ENCODE assay signal across 23 cellular contexts in the genomic region with DNA sequence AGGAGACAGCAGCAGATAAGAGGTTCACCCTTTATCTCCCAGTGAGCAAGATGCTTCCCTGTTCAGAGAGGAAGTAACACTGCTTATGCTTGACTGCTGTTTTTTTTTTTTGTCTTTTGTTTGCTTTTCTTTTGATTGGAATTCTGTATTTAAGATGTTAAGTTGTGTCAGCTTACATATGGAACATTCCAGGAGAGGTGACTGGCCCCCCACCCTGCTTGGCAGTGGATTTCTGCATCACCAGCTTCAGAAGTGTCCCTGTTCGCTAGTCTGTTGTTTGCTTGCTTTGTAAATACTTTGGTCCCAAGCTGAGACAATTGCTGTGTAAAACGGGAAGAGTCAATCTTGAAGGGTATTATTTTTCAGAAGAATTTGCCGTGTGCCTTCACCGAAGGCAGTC. TPM values are rescaled to one million over a fixed set of nuclear protein-coding genes. Genes with fewer than 3 reads are reported as not detected.
A peak's percentile ranks its signal among the peaks of the same experiment; 100 is the strongest.
DNase-seq lines count a peak whose midpoint lies in the region; ATAC-seq, FAIRE-seq and TF ChIP-seq lines count a peak whose summit lies in the region.
"Had no signal": no experiment of that assay in that cellular context is flagged by ENCODE, and none has a peak within 500 bp of the region (broad histone marks: within the 10 kb centered on the region; RNA-seq: fewer than 3 reads in every experiment).

No MANE protein-coding gene starts in this region.

- H3K27me3 ChIP-seq in adipocyte (replicated peaks; ENCODE audit: control insufficient read depth, insufficient read depth, low read length) (no peaks in the 10 kb centered on the region), esophagus muscularis mucosa (no peaks in the 10 kb centered on the region)
- H3K27me3 ChIP-seq: BE2C, MG63 had no signal

- intact Hi-C loops in esophagus muscularis mucosa (cut with DNase I): no loop called here

- H3K36me3 ChIP-seq in adipocyte (ENCODE audit: control insufficient read depth, insufficient read depth, low read length, severe bottlenecking): peaks cover 3% of the 10 kb centered on the region
- H3K36me3 ChIP-seq in esophagus muscularis mucosa: peaks cover 11 to 40% (median 32%) of the 10 kb centered on the region in 4 donors
- H3K36me3 ChIP-seq: BE2C, MG63 had no signal

- FAIRE-seq in GM12892 (lab: Jason Lieb, UNC): no peak
- FAIRE-seq: G401.6, H54 had no signal

- H3K4me3 ChIP-seq in adipocyte (ENCODE audit: low read length): no peak overlapping the region
- no peak overlapping the region for H3K4me3 ChIP-seq in esophagus muscularis mucosa
- H3K4me3 ChIP-seq: MG63 had no signal

- no peaks in the 10 kb centered on the region for H3K4me1 ChIP-seq in adipocyte (ENCODE audit: control insufficient read depth, insufficient read depth, low read length)
- H3K4me1 ChIP-seq in esophagus muscularis mucosa: no peaks in the 10 kb centered on the region
- H3K4me1 ChIP-seq: BE2C had no signal

- peak; percentile 12 for DNase-seq in DMS53 (lab: John Stamatoyannopoulos, UW)
- DNase-seq in DMS53 treated with DMSO at 0.1 percent for 48 hours (lab: John Stamatoyannopoulos, UW; ENCODE audit: unreplicated experiment): no peak
- peak; percentile 3 for DNase-seq in adipocyte (ENCODE audit: low read depth)
- DNase-seq in erythroblast (lab: John Stamatoyannopoulos, UW): peak; percentile 3 to 31
- DNase-seq in AG20443 (ENCODE audit: low spot score): no peak
- no peak for DNase-seq in esophagus muscularis mucosa (ENCODE audit: extremely low spot score)
- no peak for DNase-seq in GM12892 (ENCODE audit: insufficient read length)
- DNase-seq: BE2C; Calu3; CD4-positive, alpha-beta memory T cell; DMS79 treated with DMSO at 0.1 percent for 48 hours; Karpas-422; NCI-H1105 treated with DMSO at 0.1 percent for 48 hours; NCI-H187; NCI-H2171; NCI-H446 treated with DMSO at 0.1 percent for 48 hours; NK-92 treated with Interleukin-12 subunit alpha and Interleukin-12 subunit beta, amount 100 ng/mL, for 24 hours; SHP77 treated with DMSO at 0.1 percent for 48 hours had no signal

- TF ChIP-seq CTCF in esophagus muscularis mucosa (IDR thresholded peaks at IDR 0.05): no peak

- WGBS in esophagus muscularis mucosa: 90% methylated on average over 4 of the region's 4 CpGs

- no peak for ATAC-seq in GM21529 (IDR thresholded peaks at IDR 0.05; ENCODE audit: unreplicated experiment)

- TF ChIP-seq POLR2A in erythroblast (IDR thresholded peaks at IDR 0.05; ENCODE audit: low read length) (no peak), esophagus muscularis mucosa (IDR thresholded peaks at IDR 0.05; ENCODE audit: low read depth) (no peak), GM12892 (IDR thresholded peaks at IDR 0.05; ENCODE audit: low read depth, low read length) (no peak)

- H3K9ac ChIP-seq in adipocyte (ENCODE audit: low read length): no peak overlapping the region

- TF ChIP-seq EP300 in esophagus muscularis mucosa (IDR thresholded peaks at IDR 0.05): no peak

- H3K9me3 ChIP-seq in adipocyte (ENCODE audit: control insufficient read depth, low read length): no peaks in the 10 kb centered on the region
- no peaks in the 10 kb centered on the region for H3K9me3 ChIP-seq in esophagus muscularis mucosa
- H3K9me3 ChIP-seq: BE2C, MG63 had no signal

- H3K27ac ChIP-seq in esophagus muscularis mucosa (replicated peaks in 1 of 4): no peak overlapping the region
- H3K27ac ChIP-seq: 22Rv1 had no signal

RNA-seq across cellular contexts. Expression of a gene that starts 43.0 kb away (rescaled TPM):
- total RNA-seq in esophagus muscularis mucosa: 10 to 100 TPM; 10.4 to 13.7 (median 11.5) TPM
- polyA plus RNA-seq in GM12892 (2012; ENCODE audit: missing spikeins): 4.9 TPM

Comparison
In these comparisons a context has a peak if more than half of its experiments do, and no peak if none do; other contexts are left out.
1. DNase-seq: peak in DMS53 (single experiment), adipocyte (single experiment) and erythroblast (2 of 2); none in DMS53 treated with DMSO at 0.1 percent for 48 hours (single experiment), AG20443 (single experiment), esophagus muscularis mucosa (single experiment) and GM12892 (single experiment).